19 cellular contexts compared by ENCODE assay signal in genomic region chr5:141613344-141613743, GRCh38. TPM values are rescaled to one million over a fixed set of nuclear protein-coding genes. Genes with fewer than 3 reads are reported as not detected.
A peak's percentile ranks its signal among the peaks of the same experiment; 100 is the strongest.
DNase-seq lines count a peak whose midpoint lies in the region; ATAC-seq and TF ChIP-seq lines count a peak whose summit lies in the region.
"Had no signal": no experiment of that assay in that cellular context is flagged by ENCODE, and none has a peak within 500 bp of the region (broad histone marks: within the 10 kb centered on the region; RNA-seq: fewer than 3 reads in every experiment).

No MANE protein-coding gene starts in this region.

- no peak overlapping the region for H3K23ac ChIP-seq in IMR-90 (ENCODE audit: low read depth, low read length)

- H4K8ac ChIP-seq in IMR-90 (ENCODE audit: low read depth in 2 of 2, low read length in 2 of 2), result no peak overlapping the region

- dilution Hi-C loops in IMR-90 (cut with HindIII; ENCODE audit: low sequenced_read_pairs, unreplicated experiment), result no loop called here

- H3K9me2 ChIP-seq in GM23248 (ENCODE audit: insufficient read depth), result no peaks in the 10 kb centered on the region

- no peak overlapping the region for H2AK5ac ChIP-seq in IMR-90 (ENCODE audit: low read depth, low read length)

- H3K9ac ChIP-seq in IMR-90 (ENCODE audit: low read depth, low read length) (no peak overlapping the region), GM23248 (no peak overlapping the region)

- H3K27me3 Mint-ChIP-seq in activated CD4-positive, alpha-beta T cell treated with anti-CD3 and anti-CD28 coated beads for 36 hours, result no peaks in the 10 kb centered on the region
- no peaks in the 10 kb centered on the region for H3K27me3 Mint-ChIP-seq in activated naive CD8-positive, alpha-beta T cell

- 0 out of 2 replicates have a peak, but pooled peaks cover 3% of the 10 kb centered on the region for H4K20me1 ChIP-seq in IMR-90 (ENCODE audit: insufficient read depth, low read length)
- no peaks in the 10 kb centered on the region for H4K20me1 ChIP-seq in GM23248 (ENCODE audit: insufficient read depth)

- no peak overlapping the region for H4K5ac ChIP-seq in IMR-90 (ENCODE audit: low read depth, low read length)

- H3K4ac ChIP-seq in IMR-90 (ENCODE audit: low read depth, low read length), result no peak overlapping the region

- H3K27me3 ChIP-seq in IMR-90 (ENCODE audit: control insufficient read depth, insufficient read depth, low read length), result no peaks in the 10 kb centered on the region
- H3K27me3 ChIP-seq in psoas muscle (ENCODE audit: insufficient read depth in 3 of 3, low read length in 2 of 3), result no peaks in the 10 kb centered on the region
- no peaks in the 10 kb centered on the region for H3K27me3 ChIP-seq in GM23248 (replicated peaks; ENCODE audit: insufficient read depth)
- no peaks in the 10 kb centered on the region for H3K27me3 ChIP-seq in ovary
- H3K27me3 ChIP-seq: left lung, upper lobe of right lung had no signal

- H3K56ac ChIP-seq in IMR-90 (ENCODE audit: extremely low read depth, insufficient read depth, low read length), result no peak overlapping the region

- no peak overlapping the region for H2BK5ac ChIP-seq in IMR-90 (ENCODE audit: low read depth, low read length, poor library complexity, severe bottlenecking)

- peaks cover 20% of the 10 kb centered on the region for H3F3A ChIP-seq in GM23248 (ENCODE audit: insufficient read depth)

- H2BK20ac ChIP-seq in IMR-90 (ENCODE audit: low read depth, low read length), result no peak overlapping the region

- peaks cover 77% of the 10 kb centered on the region for H3K4me1 Mint-ChIP-seq in activated CD4-positive, alpha-beta T cell treated with anti-CD3 and anti-CD28 coated beads for 36 hours
- peaks cover 82% of the 10 kb centered on the region for H3K4me1 Mint-ChIP-seq in activated naive CD8-positive, alpha-beta T cell (ENCODE audit: low read depth)

- H3K4me2 ChIP-seq in IMR-90 (ENCODE audit: low read depth, low read length), result no peak overlapping the region
- H3K4me2 ChIP-seq in GM23248 (ENCODE audit: unreplicated experiment), result no peak overlapping the region
- H3K4me2 ChIP-seq: smooth muscle cell had no signal

- H3K27ac ChIP-seq in IMR-90 (ENCODE audit: insufficient read depth, low read length) (no peak overlapping the region), psoas muscle (peak overlapping the region; percentile 100), GM23248 (no peak overlapping the region), ovary (no peak overlapping the region)
- H3K27ac ChIP-seq: C4-2B, left lung, upper lobe of right lung had no signal

- peak overlapping the region; percentile 37 for H3K27ac Mint-ChIP-seq in activated CD4-positive, alpha-beta T cell treated with anti-CD3 and anti-CD28 coated beads for 36 hours
- H3K27ac Mint-ChIP-seq in activated naive CD8-positive, alpha-beta T cell, result peak overlapping the region; percentile 35

- no peak overlapping the region for H2AFZ ChIP-seq in IMR-90 (replicated peaks; ENCODE audit: low read length, poor library complexity)
- no peak overlapping the region for H2AFZ ChIP-seq in GM23248

- peaks cover 42% of the 10 kb centered on the region for H3K36me3 Mint-ChIP-seq in activated CD4-positive, alpha-beta T cell treated with anti-CD3 and anti-CD28 coated beads for 36 hours (ENCODE audit: low read depth)
- peaks cover 13% of the 10 kb centered on the region for H3K36me3 Mint-ChIP-seq in activated naive CD8-positive, alpha-beta T cell

- H3K36me3 ChIP-seq in IMR-90 (ENCODE audit: control insufficient read depth, insufficient read depth, low read length), result no peaks in the 10 kb centered on the region
- H3K36me3 ChIP-seq in psoas muscle (ENCODE audit: insufficient read depth in 1 of 2, low read depth in 1 of 2), result peaks cover 0 to 17% of the 10 kb centered on the region in 2 donors
- H3K36me3 ChIP-seq in GM23248 (ENCODE audit: low read depth), result no peaks in the 10 kb centered on the region
- no peaks in the 10 kb centered on the region for H3K36me3 ChIP-seq in ovary
- H3K36me3 ChIP-seq: upper lobe of right lung had no signal

- DNase-seq in activated CD4-positive, alpha-beta T cell treated with anti-CD3 and anti-CD28 coated beads for 36 hours, result no peak
- no peak for DNase-seq in activated CD4-positive, alpha-beta T cell treated with anti-CD3 and anti-CD28 coated beads, Interleukin-2, amount 50 U/mL, for 1 hour
- DNase-seq in IMR-90 (no peak), psoas muscle (no peak), SIG-M5 (lab: John Stamatoyannopoulos, UW) (no peak), GM23248 (no peak), ovary (no peak)
- DNase-seq: activated CD4-positive, CD25-positive, alpha-beta regulatory T cell; aorta; foreskin melanocyte; left lung; NCI-H1092; NCI-H774; posterior cingulate gyrus; SW 1271; upper lobe of right lung had no signal

- intact Hi-C loops in activated CD4-positive, alpha-beta T cell treated with anti-CD3 and anti-CD28 coated beads for 36 hours (cut with DNase I, micrococcal nuclease), result loop anchor here (10.0 kb wide), 2 partner anchors 491 to 1059 kb away; partner anchors contain the start of genes SRA1 (in 2 of the 2) and NDFIP1 (in 1 of the 2)
- intact Hi-C loops in IMR-90 (cut with micrococcal nuclease) (no loop called here), psoas muscle (cut with DNase I) (no loop called here), ovary (cut with DNase I) (no loop called here)

- CTCF ChIA-PET in activated CD4-positive, alpha-beta T cell treated with anti-CD3 and anti-CD28 coated beads for 36 hours (lab: Charles Lee), result interaction anchor here (0.6 to 8.4 kb wide), 7 partner anchors 7 to 269 kb away, joined by 3 to 161 read pairs (median 6); partner anchors contain the start of genes HDAC3 and RELL2
- CTCF ChIA-PET in IMR-90 (lab: Yijun Ruan, JAX), result interaction anchor here (1.2 kb wide), 1 partner anchor 22 kb away, joined by 6 read pairs; no protein-coding TSS in a partner anchor

- H2BK15ac ChIP-seq in IMR-90 (ENCODE audit: low read depth, low read length), result no peak overlapping the region

- no peaks in the 10 kb centered on the region for H3K9me3 Mint-ChIP-seq in activated CD4-positive, alpha-beta T cell treated with anti-CD3 and anti-CD28 coated beads for 36 hours (ENCODE audit: low read depth)
- H3K9me3 Mint-ChIP-seq in activated naive CD8-positive, alpha-beta T cell (ENCODE audit: low read depth), result no peaks in the 10 kb centered on the region

- no peak for TF ChIP-seq CTCF in IMR-90 (conservative IDR thresholded peaks at IDR 0.05; ENCODE audit: low read depth, low read length)
- TF ChIP-seq CTCF in psoas muscle (IDR thresholded peaks at IDR 0.05), result no peak
- no peak for TF ChIP-seq CTCF in ovary (IDR thresholded peaks at IDR 0.05)

- 0 out of 2 replicates have a peak overlapping the region, but pooled peaks have one; percentile 24 for H3K14ac ChIP-seq in IMR-90 (replicated peaks; ENCODE audit: low read depth, low read length)

- peaks cover 99% of the 10 kb centered on the region for H3K79me2 ChIP-seq in GM23248 (ENCODE audit: insufficient read depth)

- peaks cover 17 to 50% of the 10 kb centered on the region in 2 experiments for H3K79me1 ChIP-seq in IMR-90 (ENCODE audit: low read depth in 1 of 2, low read length in 2 of 2)

- no peak overlapping the region for H4K91ac ChIP-seq in IMR-90 (ENCODE audit: insufficient read depth, low read depth, low read length)

- peak overlapping the region; percentile 1 for H3K4me3 Mint-ChIP-seq in activated CD4-positive, alpha-beta T cell treated with anti-CD3 and anti-CD28 coated beads for 36 hours
- peak overlapping the region; percentile 69 for H3K4me3 Mint-ChIP-seq in activated naive CD8-positive, alpha-beta T cell

- POLR2A ChIA-PET in activated CD4-positive, alpha-beta T cell treated with anti-CD3 and anti-CD28 coated beads for 36 hours (lab: Charles Lee), result no interaction called here
- POLR2A ChIA-PET in IMR-90 (lab: Charles Lee; ENCODE audit: unreplicated experiment), result no interaction called here

- TF ChIP-seq POLR2A in IMR-90 (IDR thresholded peaks at IDR 0.05; ENCODE audit: low read depth, low read length) (no peak), ovary (IDR thresholded peaks at IDR 0.05) (no peak)

- TF ChIP-seq RAD21 in IMR-90 (IDR thresholded peaks at IDR 0.05; ENCODE audit: low read length), result no peak

- H3K4me3 ChIP-seq in IMR-90 (ENCODE audit: insufficient read depth, low read depth, low read length) (no peak overlapping the region), psoas muscle (peak overlapping the region; percentile 34), GM23248 (no peak overlapping the region), ovary (no peak overlapping the region)
- H3K4me3 ChIP-seq: left lung, smooth muscle cell, upper lobe of right lung had no signal

- BruUV-seq in IMR-90 (replicated peaks; lab: Mats Ljungman, UMichigan), result no TSS peak

- no peak overlapping the region for H2AK9ac ChIP-seq in IMR-90 (replicated peaks; ENCODE audit: low read depth, low read length, poor library complexity)

- no peak overlapping the region for H3K18ac ChIP-seq in IMR-90 (ENCODE audit: low read depth, low read length)

- in situ Hi-C loops in IMR-90 (cut with MboI; ENCODE audit: low sequenced_read_pairs), result no loop called here
- in situ Hi-C loops in GM23248 (cut with MboI), result no loop called here

- no peaks in the 10 kb centered on the region; the same call in 1 of the 2 replicates for H3K9me1 ChIP-seq in IMR-90 (ENCODE audit: insufficient read depth, low read length)

- H2BK120ac ChIP-seq in IMR-90 (ENCODE audit: low read depth, low read length), result no peak overlapping the region

- no peak for ATAC-seq in activated CD4-positive, alpha-beta T cell treated with anti-CD3 and anti-CD28 coated beads for 36 hours
- ATAC-seq in IMR-90 (ENCODE audit: low read depth) (no peak), psoas muscle (no peak)
- ATAC-seq: left lung, upper lobe of right lung had no signal

- no peaks in the 10 kb centered on the region for H3K9me3 ChIP-seq in IMR-90 (ENCODE audit: control insufficient read depth, insufficient read depth, low read length)
- H3K9me3 ChIP-seq in psoas muscle, result no peaks in the 10 kb centered on the region
- H3K9me3 ChIP-seq in GM23248 (ENCODE audit: low read depth), result no peaks in the 10 kb centered on the region
- no peaks in the 10 kb centered on the region for H3K9me3 ChIP-seq in ovary
- H3K9me3 ChIP-seq: left lung, upper lobe of right lung had no signal

- no peak for TF ChIP-seq EP300 in ovary (IDR thresholded peaks at IDR 0.05)

- H3K4me1 ChIP-seq in IMR-90 (ENCODE audit: control insufficient read depth, insufficient read depth, low read length), result no peaks in the 10 kb centered on the region
- peaks cover 80% of the 10 kb centered on the region for H3K4me1 ChIP-seq in psoas muscle
- H3K4me1 ChIP-seq in GM23248 (ENCODE audit: insufficient read depth), result peaks cover 11% of the 10 kb centered on the region
- H3K4me1 ChIP-seq in ovary (ENCODE audit: insufficient read depth), result peaks cover 6% of the 10 kb centered on the region

RNA-seq across cellular contexts. Expression of gene DIAPH1, which starts 5.5 kb away (rescaled TPM):
- 100 to 1,000 TPM; 185 to 212 TPM for total RNA-seq in activated CD4-positive, alpha-beta T cell treated with anti-CD3 and anti-CD28 coated beads for 36 hours
- total RNA-seq in IMR-90 (2012; rRNA removed) (12.0 and 15.8 TPM in 2 replicates), psoas muscle (100 to 1,000 TPM; 112 to 217 (median 160) TPM), ovary (10 to 100 TPM; 28.0 to 51.0 (median 44.0) TPM)
- polyA plus RNA-seq in IMR-90 (2012; rRNA removed) (30.7 and 37.4 TPM in 2 replicates), psoas muscle (100 to 1,000 TPM in 2 of 3 donors, 10 to 100 TPM in 1; 93.1 to 147 (median 122) TPM), GM23248 (2016; fragmentation: Nextera tagmentation; extraction: Ambion mirVana) (33.7 and 34.4 TPM in 2 replicates), ovary (10 to 100 TPM; 21.2 to 45.6 TPM)
- polyA plus RNA-seq in IMR-90 (2012; cell fraction: cytosol; rRNA removed), result 16.8 and 22.1 TPM in 2 replicates
- polyA plus RNA-seq in IMR-90 (2012; cell fraction: nucleus; rRNA removed; ENCODE audit: low replicate concordance), result 53.9 and 92.2 TPM in 2 replicates
- total RNA-seq in GM23248 (2014; rRNA removed; shearing (Covaris generic)), result 26.0 and 34.5 TPM in 2 replicates

RNA-seq across cellular contexts. Expression of gene HDAC3, which starts 23.3 kb away (rescaled TPM):
- total RNA-seq in activated CD4-positive, alpha-beta T cell treated with anti-CD3 and anti-CD28 coated beads for 36 hours, result 10 to 100 TPM; 85.9 to 88.6 TPM
- 71.7 and 84.2 TPM in 2 replicates for total RNA-seq in IMR-90 (2012; rRNA removed)
- polyA plus RNA-seq in IMR-90 (2012; rRNA removed), result 78.6 and 89.7 TPM in 2 replicates
- 46.2 and 62.2 TPM in 2 replicates for polyA plus RNA-seq in IMR-90 (2012; cell fraction: cytosol; rRNA removed)
- polyA plus RNA-seq in IMR-90 (2012; cell fraction: nucleus; rRNA removed; ENCODE audit: low replicate concordance), result 123 and 229 TPM in 2 replicates
- 10 to 100 TPM; 16.9 to 34.1 (median 27.1) TPM for total RNA-seq in psoas muscle
- polyA plus RNA-seq in psoas muscle, result 10 to 100 TPM; 30.1 to 41.3 (median 34.7) TPM
- 43.8 and 53.2 TPM in 2 replicates for total RNA-seq in GM23248 (2014; rRNA removed; shearing (Covaris generic))
- 59.0 and 62.9 TPM in 2 replicates for polyA plus RNA-seq in GM23248 (2016; fragmentation: Nextera tagmentation; extraction: Ambion mirVana)
- total RNA-seq in ovary, result 10 to 100 TPM; 34.2 to 55.6 (median 49.4) TPM
- polyA plus RNA-seq in ovary, result 10 to 100 TPM; 43.3 to 73.8 TPM

RNA-seq across cellular contexts. Expression of gene RELL2, which starts 23.5 kb away (rescaled TPM):
- 10 to 100 TPM; 24.3 to 27.8 TPM for total RNA-seq in activated CD4-positive, alpha-beta T cell treated with anti-CD3 and anti-CD28 coated beads for 36 hours
- total RNA-seq in IMR-90 (2012; rRNA removed), result 2.2 TPM in 2 replicates
- 7.6 and 9.1 TPM in 2 replicates for polyA plus RNA-seq in IMR-90 (2012; rRNA removed)
- polyA plus RNA-seq in IMR-90 (2012; cell fraction: cytosol; rRNA removed), result 6.7 and 7.8 TPM in 2 replicates
- polyA plus RNA-seq in IMR-90 (2012; cell fraction: nucleus; rRNA removed; ENCODE audit: low replicate concordance), result 18.2 and 44.0 TPM in 2 replicates
- total RNA-seq in psoas muscle, result under 1 TPM in 3 of 4 donors, not detected in 1; 0.11 to 0.66 (median 0.61) TPM
- 1 to 10 TPM in 1 of 3 donors, under 1 TPM in 2; 0.31 to 1.5 (median 0.63) TPM for polyA plus RNA-seq in psoas muscle
- total RNA-seq in GM23248 (2014; rRNA removed; shearing (Covaris generic)), result 2.8 and 3.8 TPM in 2 replicates
- polyA plus RNA-seq in GM23248 (2016; fragmentation: Nextera tagmentation; extraction: Ambion mirVana), result 2.1 and 2.9 TPM in 2 replicates
- 1 to 10 TPM in 5 of 7 donors, under 1 TPM in 2; 0.58 to 3.0 (median 1.5) TPM for total RNA-seq in ovary
- polyA plus RNA-seq in ovary, result 1 to 10 TPM in 1 of 2 donors, not detected in 1; 1.9 TPM

RNA-seq across cellular contexts. Expression of gene FCHSD1, which starts 37.9 kb away (rescaled TPM):
- total RNA-seq in activated CD4-positive, alpha-beta T cell treated with anti-CD3 and anti-CD28 coated beads for 36 hours, result 10 to 100 TPM; 28.2 to 32.9 TPM
- total RNA-seq in IMR-90 (2012; rRNA removed), result 32.8 and 33.2 TPM in 2 replicates
- 58.7 and 62.1 TPM in 2 replicates for polyA plus RNA-seq in IMR-90 (2012; rRNA removed)
- 28.5 and 58.9 TPM in 2 replicates for polyA plus RNA-seq in IMR-90 (2012; cell fraction: cytosol; rRNA removed)
- 598 and 798 TPM in 2 replicates for polyA plus RNA-seq in IMR-90 (2012; cell fraction: nucleus; rRNA removed; ENCODE audit: low replicate concordance)
- 1 to 10 TPM; 1.3 to 2.4 (median 2.1) TPM for total RNA-seq in psoas muscle
- polyA plus RNA-seq in psoas muscle, result 1 to 10 TPM; 1.3 to 1.4 (median 1.4) TPM
- 24.4 and 32.0 TPM in 2 replicates for total RNA-seq in GM23248 (2014; rRNA removed; shearing (Covaris generic))
- 21.8 and 23.8 TPM in 2 replicates for polyA plus RNA-seq in GM23248 (2016; fragmentation: Nextera tagmentation; extraction: Ambion mirVana)
- 10 to 100 TPM; 21.1 to 35.2 (median 25.0) TPM for total RNA-seq in ovary
- 10 to 100 TPM; 10.4 to 21.8 TPM for polyA plus RNA-seq in ovary

Comparison
In these comparisons a context has a peak if more than half of its experiments do, and no peak if none do; other contexts are left out.
1. intact Hi-C loops: an anchor here in activated CD4-positive, alpha-beta T cell treated with anti-CD3 and anti-CD28 coated beads for 36 hours (10.0 kb wide); none called in IMR-90, psoas muscle and ovary.